1 cellular context compared by ENCODE assay signal in genomic region chr12:120719072-120719471, GRCh38.
A peak's percentile ranks its signal among the peaks of the same experiment; 100 is the strongest.
TF ChIP-seq lines count a peak whose summit lies in the region.

No MANE protein-coding gene starts in this region.

TF ChIP-seq in liver, 16 proteins besides CTCF, POLR2A, EP300 and RAD21 (continued from another document):
- TF ChIP-seq HNF4G (IDR thresholded peaks at IDR 0.05) (no peak), SP1 (IDR thresholded peaks at IDR 0.05) (peak; percentile 58), GABPA (IDR thresholded peaks at IDR 0.05 in 1 of 2, conservative IDR thresholded peaks at IDR 0.05 in 1 of 2) (no peak), EGR1 (IDR thresholded peaks at IDR 0.05; ENCODE audit: low read depth in 2 of 2) (no peak), FOXA1 (IDR thresholded peaks at IDR 0.05) (no peak), NR2F2 (IDR thresholded peaks at IDR 0.05) (no peak)
- TF ChIP-seq, protein P1, sequence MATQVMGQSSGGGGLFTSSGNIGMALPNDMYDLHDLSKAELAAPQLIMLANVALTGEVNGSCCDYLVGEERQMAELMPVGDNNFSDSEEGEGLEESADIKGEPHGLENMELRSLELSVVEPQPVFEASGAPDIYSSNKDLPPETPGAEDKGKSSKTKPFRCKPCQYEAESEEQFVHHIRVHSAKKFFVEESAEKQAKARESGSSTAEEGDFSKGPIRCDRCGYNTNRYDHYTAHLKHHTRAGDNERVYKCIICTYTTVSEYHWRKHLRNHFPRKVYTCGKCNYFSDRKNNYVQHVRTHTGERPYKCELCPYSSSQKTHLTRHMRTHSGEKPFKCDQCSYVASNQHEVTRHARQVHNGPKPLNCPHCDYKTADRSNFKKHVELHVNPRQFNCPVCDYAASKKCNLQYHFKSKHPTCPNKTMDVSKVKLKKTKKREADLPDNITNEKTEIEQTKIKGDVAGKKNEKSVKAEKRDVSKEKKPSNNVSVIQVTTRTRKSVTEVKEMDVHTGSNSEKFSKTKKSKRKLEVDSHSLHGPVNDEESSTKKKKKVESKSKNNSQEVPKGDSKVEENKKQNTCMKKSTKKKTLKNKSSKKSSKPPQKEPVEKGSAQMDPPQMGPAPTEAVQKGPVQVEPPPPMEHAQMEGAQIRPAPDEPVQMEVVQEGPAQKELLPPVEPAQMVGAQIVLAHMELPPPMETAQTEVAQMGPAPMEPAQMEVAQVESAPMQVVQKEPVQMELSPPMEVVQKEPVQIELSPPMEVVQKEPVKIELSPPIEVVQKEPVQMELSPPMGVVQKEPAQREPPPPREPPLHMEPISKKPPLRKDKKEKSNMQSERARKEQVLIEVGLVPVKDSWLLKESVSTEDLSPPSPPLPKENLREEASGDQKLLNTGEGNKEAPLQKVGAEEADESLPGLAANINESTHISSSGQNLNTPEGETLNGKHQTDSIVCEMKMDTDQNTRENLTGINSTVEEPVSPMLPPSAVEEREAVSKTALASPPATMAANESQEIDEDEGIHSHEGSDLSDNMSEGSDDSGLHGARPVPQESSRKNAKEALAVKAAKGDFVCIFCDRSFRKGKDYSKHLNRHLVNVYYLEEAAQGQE (IDR thresholded peaks at IDR 0.05), result no peak
- TF ChIP-seq, protein P2, sequence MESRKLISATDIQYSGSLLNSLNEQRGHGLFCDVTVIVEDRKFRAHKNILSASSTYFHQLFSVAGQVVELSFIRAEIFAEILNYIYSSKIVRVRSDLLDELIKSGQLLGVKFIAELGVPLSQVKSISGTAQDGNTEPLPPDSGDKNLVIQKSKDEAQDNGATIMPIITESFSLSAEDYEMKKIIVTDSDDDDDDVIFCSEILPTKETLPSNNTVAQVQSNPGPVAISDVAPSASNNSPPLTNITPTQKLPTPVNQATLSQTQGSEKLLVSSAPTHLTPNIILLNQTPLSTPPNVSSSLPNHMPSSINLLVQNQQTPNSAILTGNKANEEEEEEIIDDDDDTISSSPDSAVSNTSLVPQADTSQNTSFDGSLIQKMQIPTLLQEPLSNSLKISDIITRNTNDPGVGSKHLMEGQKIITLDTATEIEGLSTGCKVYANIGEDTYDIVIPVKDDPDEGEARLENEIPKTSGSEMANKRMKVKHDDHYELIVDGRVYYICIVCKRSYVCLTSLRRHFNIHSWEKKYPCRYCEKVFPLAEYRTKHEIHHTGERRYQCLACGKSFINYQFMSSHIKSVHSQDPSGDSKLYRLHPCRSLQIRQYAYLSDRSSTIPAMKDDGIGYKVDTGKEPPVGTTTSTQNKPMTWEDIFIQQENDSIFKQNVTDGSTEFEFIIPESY (IDR thresholded peaks at IDR 0.05), result no peak
